In the genomic region with DNA sequence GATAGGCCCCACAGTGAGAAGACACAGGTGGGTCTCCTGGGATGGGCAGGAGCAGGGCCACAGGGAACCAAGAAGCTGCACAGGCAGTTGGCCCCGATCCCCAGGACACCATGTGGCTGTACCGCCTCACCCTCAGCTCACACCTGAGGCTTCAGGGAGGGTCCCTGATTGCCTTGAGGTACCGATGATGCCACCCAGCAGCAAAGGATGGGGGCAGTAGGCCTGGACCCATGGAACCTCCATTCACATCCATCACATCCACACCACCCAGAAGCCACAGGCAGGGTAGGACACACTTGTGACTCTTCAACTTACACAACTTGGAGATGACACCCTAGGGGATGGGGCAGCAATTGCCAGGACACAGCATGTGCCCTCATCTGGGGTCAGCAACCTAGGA, we compare ENCODE assay signal across 7 cellular contexts. TPM values are rescaled to one million over a fixed set of nuclear protein-coding genes. Genes with fewer than 3 reads are reported as not detected.
DNase-seq lines count a peak whose midpoint lies in the region; ATAC-seq and TF ChIP-seq lines count a peak whose summit lies in the region.
"Not testable (repeated sequence)": the region's sequence is repeated elsewhere in the genome, so short reads cannot be mapped to it uniquely, and the experiment has no call there.

No MANE protein-coding gene starts in this region.

- H3K36me3 Mint-ChIP-seq in CD8-positive, alpha-beta memory T cell; activated naive CD4-positive, alpha-beta T cell treated with anti-CD3 and anti-CD28 coated beads, Interleukin-2, amount 10 ng/mL, durations not matched to agents 7 days and 5 days; naive thymus-derived CD8-positive, alpha-beta T cell: not testable (repeated sequence)
- H3K36me3 Mint-ChIP-seq in activated CD4-positive, alpha-beta T cell treated with anti-CD3 and anti-CD28 coated beads, Interleukin-2, amount 10 ng/mL, durations not matched to agents 24 days and 14 days (ENCODE audit: low read depth), result peaks cover 11% of the 10 kb centered on the region
- H3K36me3 Mint-ChIP-seq in endothelial cell (ENCODE audit: low read depth, unreplicated experiment), result peaks cover 21% of the 10 kb centered on the region

- not testable (repeated sequence) for H3K9ac ChIP-seq in KMS-11

- H3K27ac ChIP-seq in CD8-positive, alpha-beta memory T cell (ENCODE audit: low read depth, low read length); KMS-11: not testable (repeated sequence)

- not testable (repeated sequence) for H2AFZ ChIP-seq in KMS-11 (ENCODE audit: low read depth)

- H3K36me3 ChIP-seq in CD8-positive, alpha-beta memory T cell (ENCODE audit: insufficient read depth, low read length); KMS-11 (ENCODE audit: insufficient read depth): not testable (repeated sequence)

- peaks cover 31 to 51% (median 39%) of the 10 kb centered on the region in 3 donors for H3K4me1 Mint-ChIP-seq in CD8-positive, alpha-beta memory T cell
- peaks cover 54% of the 10 kb centered on the region for H3K4me1 Mint-ChIP-seq in activated CD4-positive, alpha-beta T cell treated with anti-CD3 and anti-CD28 coated beads, Interleukin-2, amount 10 ng/mL, durations not matched to agents 24 days and 14 days
- peaks cover 58% of the 10 kb centered on the region for H3K4me1 Mint-ChIP-seq in activated naive CD4-positive, alpha-beta T cell treated with anti-CD3 and anti-CD28 coated beads, Interleukin-2, amount 10 ng/mL, durations not matched to agents 7 days and 5 days
- H3K4me1 Mint-ChIP-seq in endothelial cell (ENCODE audit: unreplicated experiment), result peaks cover 28% of the 10 kb centered on the region
- peaks cover 14 to 43% (median 31%) of the 10 kb centered on the region in 4 donors for H3K4me1 Mint-ChIP-seq in naive thymus-derived CD8-positive, alpha-beta T cell

- not testable (repeated sequence) for H3K9me3 Mint-ChIP-seq in CD8-positive, alpha-beta memory T cell; activated CD4-positive, alpha-beta T cell treated with anti-CD3 and anti-CD28 coated beads, Interleukin-2, amount 10 ng/mL, durations not matched to agents 24 days and 14 days; activated naive CD4-positive, alpha-beta T cell treated with anti-CD3 and anti-CD28 coated beads, Interleukin-2, amount 10 ng/mL, durations not matched to agents 7 days and 5 days; endothelial cell (ENCODE audit: unreplicated experiment); naive thymus-derived CD8-positive, alpha-beta T cell

- intact Hi-C loops in activated CD4-positive, alpha-beta T cell treated with anti-CD3 and anti-CD28 coated beads, Interleukin-2, amount 10 ng/mL, durations not matched to agents 24 days and 14 days (cut with micrococcal nuclease), result loop anchor here (5.0 to 10.0 kb wide), 4 partner anchors 259 to 864 kb away; partner anchors contain the start of genes LATS1, MTHFD1L, NUP43 and PCMT1
- intact Hi-C loops in sciatic nerve (cut with DNase I), result not testable (repeated sequence)

- not testable (repeated sequence) for DNase-seq in CD8-positive, alpha-beta memory T cell; activated CD4-positive, alpha-beta T cell treated with anti-CD3 and anti-CD28 coated beads, Interleukin-2, amount 10 ng/mL, durations not matched to agents 24 days and 14 days; activated naive CD4-positive, alpha-beta T cell treated with anti-CD3 and anti-CD28 coated beads, Interleukin-2, amount 10 ng/mL, durations not matched to agents 7 days and 5 days; endothelial cell (ENCODE audit: low spot score); naive thymus-derived CD8-positive, alpha-beta T cell
- DNase-seq in sciatic nerve (ENCODE audit: low spot score), result peak; percentile 31

- POLR2A ChIA-PET in CD8-positive, alpha-beta memory T cell (lab: Charles Lee); naive thymus-derived CD8-positive, alpha-beta T cell (lab: Charles Lee): not testable (repeated sequence)

- CTCF ChIA-PET in CD8-positive, alpha-beta memory T cell (lab: Charles Lee); activated naive CD4-positive, alpha-beta T cell treated with anti-CD3 and anti-CD28 coated beads, Interleukin-2, amount 10 ng/mL, durations not matched to agents 7 days and 5 days (lab: Charles Lee): not testable (repeated sequence)

- not testable (repeated sequence) for H4K20me1 ChIP-seq in KMS-11 (ENCODE audit: insufficient read depth)

- peaks cover 31% of the 10 kb centered on the region for H3K4me1 ChIP-seq in CD8-positive, alpha-beta memory T cell (ENCODE audit: insufficient read depth, low read length)
- H3K4me1 ChIP-seq in KMS-11 (ENCODE audit: low read depth, poor library complexity, severe bottlenecking), result peaks cover 64% of the 10 kb centered on the region

- H3K4me3 ChIP-seq in CD8-positive, alpha-beta memory T cell (ENCODE audit: low read length); KMS-11 (IDR thresholded peaks at IDR 0.05; ENCODE audit: insufficient read depth, low read depth, low read length): not testable (repeated sequence)

- ATAC-seq in naive thymus-derived CD8-positive, alpha-beta T cell; sciatic nerve: not testable (repeated sequence)

- TF ChIP-seq CTCF in KMS-11 (conservative IDR thresholded peaks at IDR 0.05; ENCODE audit: low read depth, low read length); endothelial cell (IDR thresholded peaks at IDR 0.05; ENCODE audit: unreplicated experiment): not testable (repeated sequence)

- H3K4me3 Mint-ChIP-seq in CD8-positive, alpha-beta memory T cell, result peak overlapping the region in 6 of 7 donors; percentile 18 to 93 (median 86)
- peak overlapping the region; percentile 90 for H3K4me3 Mint-ChIP-seq in activated CD4-positive, alpha-beta T cell treated with anti-CD3 and anti-CD28 coated beads, Interleukin-2, amount 10 ng/mL, durations not matched to agents 24 days and 14 days
- peak overlapping the region; percentile 90 for H3K4me3 Mint-ChIP-seq in activated naive CD4-positive, alpha-beta T cell treated with anti-CD3 and anti-CD28 coated beads, Interleukin-2, amount 10 ng/mL, durations not matched to agents 7 days and 5 days
- peak overlapping the region; percentile 92 for H3K4me3 Mint-ChIP-seq in endothelial cell (ENCODE audit: unreplicated experiment)
- H3K4me3 Mint-ChIP-seq in naive thymus-derived CD8-positive, alpha-beta T cell, result peak overlapping the region in 7 of 10 donors; percentile 77 to 94 (median 92)

- H3K79me2 ChIP-seq in KMS-11 (ENCODE audit: insufficient read depth, low read depth), result not testable (repeated sequence)

- peak overlapping the region; percentile 97; the same call in 1 of the 2 replicates for H3K4me2 ChIP-seq in KMS-11

- not testable (repeated sequence) for H3K9me3 ChIP-seq in CD8-positive, alpha-beta memory T cell (ENCODE audit: low read length)

- H3K27me3 Mint-ChIP-seq in CD8-positive, alpha-beta memory T cell, result peaks cover 9 to 17% of the 10 kb centered on the region in 2 donors
- H3K27me3 Mint-ChIP-seq in activated CD4-positive, alpha-beta T cell treated with anti-CD3 and anti-CD28 coated beads, Interleukin-2, amount 10 ng/mL, durations not matched to agents 24 days and 14 days, result peaks cover 21% of the 10 kb centered on the region
- H3K27me3 Mint-ChIP-seq in activated naive CD4-positive, alpha-beta T cell treated with anti-CD3 and anti-CD28 coated beads, Interleukin-2, amount 10 ng/mL, durations not matched to agents 7 days and 5 days, result peaks cover 76% of the 10 kb centered on the region
- H3K27me3 Mint-ChIP-seq in endothelial cell (ENCODE audit: unreplicated experiment), result peaks cover 15% of the 10 kb centered on the region
- H3K27me3 Mint-ChIP-seq in naive thymus-derived CD8-positive, alpha-beta T cell, result peaks cover 5 to 27% (median 15%) of the 10 kb centered on the region in 5 donors

- H3K27me3 ChIP-seq in CD8-positive, alpha-beta memory T cell (ENCODE audit: insufficient read depth, low read length, poor library complexity, severe bottlenecking), result not testable (repeated sequence)
- peaks cover 12% of the 10 kb centered on the region for H3K27me3 ChIP-seq in KMS-11 (ENCODE audit: insufficient read depth, low read depth)

- peak overlapping the region in 6 of 8 donors; percentile 36 to 99 (median 86) for H3K27ac Mint-ChIP-seq in CD8-positive, alpha-beta memory T cell
- not testable (repeated sequence) for H3K27ac Mint-ChIP-seq in activated CD4-positive, alpha-beta T cell treated with anti-CD3 and anti-CD28 coated beads, Interleukin-2, amount 10 ng/mL, durations not matched to agents 24 days and 14 days; endothelial cell (ENCODE audit: unreplicated experiment)
- H3K27ac Mint-ChIP-seq in activated naive CD4-positive, alpha-beta T cell treated with anti-CD3 and anti-CD28 coated beads, Interleukin-2, amount 10 ng/mL, durations not matched to agents 7 days and 5 days, result peak overlapping the region; percentile 92
- H3K27ac Mint-ChIP-seq in naive thymus-derived CD8-positive, alpha-beta T cell, result peak overlapping the region in 2 of 10 donors; percentile 34 to 84

RNA-seq across cellular contexts. Expression of gene RAET1L, which starts 21.7 kb away (rescaled TPM):
- not detected for total RNA-seq in CD8-positive, alpha-beta memory T cell
- polyA plus RNA-seq in CD8-positive, alpha-beta memory T cell, result not detected
- total RNA-seq in activated CD4-positive, alpha-beta T cell treated with anti-CD3 and anti-CD28 coated beads, Interleukin-2, amount 10 ng/mL, durations not matched to agents 24 days and 14 days, result not detected in 2 replicates
- total RNA-seq in endothelial cell (ENCODE audit: unreplicated experiment) (not detected), sciatic nerve (not detected)
- not detected for total RNA-seq in naive thymus-derived CD8-positive, alpha-beta T cell
- not detected for polyA plus RNA-seq in naive thymus-derived CD8-positive, alpha-beta T cell

RNA-seq across cellular contexts. Expression of gene ULBP1, which starts 39.9 kb away (rescaled TPM):
- under 1 TPM; 0.60 to 0.74 TPM for total RNA-seq in CD8-positive, alpha-beta memory T cell
- polyA plus RNA-seq in CD8-positive, alpha-beta memory T cell, result not detected
- 0.49 and 0.76 TPM in 2 replicates for total RNA-seq in activated CD4-positive, alpha-beta T cell treated with anti-CD3 and anti-CD28 coated beads, Interleukin-2, amount 10 ng/mL, durations not matched to agents 24 days and 14 days
- total RNA-seq in endothelial cell (ENCODE audit: unreplicated experiment), result 24.8 TPM
- under 1 TPM in 1 of 2 experiments, not detected in 1; 0.16 TPM for total RNA-seq in naive thymus-derived CD8-positive, alpha-beta T cell
- not detected for polyA plus RNA-seq in naive thymus-derived CD8-positive, alpha-beta T cell
- not detected for total RNA-seq in sciatic nerve

Comparison
In these comparisons a context has a peak if more than half of its experiments do, and no peak if none do; other contexts are left out.
1. RNA of gene ULBP1, which starts 39.9 kb away (total RNA-seq): 24.8 TPM in endothelial cell (single experiment); 0.60 to 0.74 TPM in CD8-positive, alpha-beta memory T cell, 0.49 to 0.76 TPM in activated CD4-positive, alpha-beta T cell treated with anti-CD3 and anti-CD28 coated beads, Interleukin-2, amount 10 ng/mL, durations not matched to agents 24 days and 14 days, 0.16 TPM in naive thymus-derived CD8-positive, alpha-beta T cell and not detected in sciatic nerve (single experiment); every median in the first group is over 10 times any median in the second.
2. Peak in every context shown above with its lines, with median percentiles within 50 percentile points of each other: H3K4me3 Mint-ChIP-seq.